In the genomic region with DNA sequence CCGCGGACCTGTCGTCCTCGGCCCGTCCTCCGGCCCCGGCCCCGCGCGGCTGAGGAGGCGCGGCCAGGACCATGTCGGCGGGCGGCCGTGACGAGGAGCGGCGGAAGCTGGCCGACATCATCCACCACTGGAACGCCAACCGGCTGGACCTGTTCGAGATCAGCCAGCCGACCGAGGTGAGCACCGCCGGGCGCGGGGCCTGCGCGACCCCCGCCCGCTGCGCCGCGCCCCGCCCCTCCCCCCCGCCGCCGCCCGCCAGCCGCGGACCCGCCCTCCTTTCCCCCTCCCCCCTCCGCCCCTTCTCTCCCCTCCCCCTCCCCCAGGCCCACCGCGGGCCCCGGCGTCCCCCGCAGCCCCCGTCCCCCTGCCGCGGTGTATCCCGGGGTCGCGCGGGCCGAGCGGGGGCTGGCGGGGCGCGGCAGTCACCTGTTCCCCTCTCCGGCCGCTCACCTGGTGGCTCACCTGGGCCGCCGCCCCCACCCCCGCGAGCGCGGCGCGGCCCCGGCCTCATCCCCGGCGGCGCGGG, we compare ENCODE assay signal across 8 cellular contexts. TPM values are rescaled to one million over a fixed set of nuclear protein-coding genes. Genes with fewer than 3 reads are reported as not detected.
A peak's percentile ranks its signal among the peaks of the same experiment; 100 is the strongest.
DNase-seq lines count a peak whose midpoint lies in the region; ATAC-seq and TF ChIP-seq lines count a peak whose summit lies in the region.

No MANE protein-coding gene starts in this region.

- H3K9me3 Mint-ChIP-seq in WTC11: no peaks in the 10 kb centered on the region

- H3K27me3 ChIP-seq in GM06990 (replicated peaks; ENCODE audit: control insufficient read depth, insufficient read depth, low read length): no peaks in the 10 kb centered on the region
- no peaks in the 10 kb centered on the region for H3K27me3 ChIP-seq in right atrium auricular region

- peaks cover 8% of the 10 kb centered on the region; the same call in 1 of the 2 replicates for H3K36me3 Mint-ChIP-seq in WTC11

- H3K27me3 Mint-ChIP-seq in WTC11 (ENCODE audit: low read depth): peaks cover 5% of the 10 kb centered on the region; the same call in 1 of the 2 replicates

- DNase-seq in GM06990 (ENCODE audit: extremely low read depth, insufficient read length) (no peak), WTC11 (ENCODE audit: low spot score) (peak; percentile 47), right atrium auricular region (ENCODE audit: low spot score) (no peak), NCI-H524 treated with DMSO at 0.1 percent for 48 hours (lab: John Stamatoyannopoulos, UW) (no peak), omental fat pad (ENCODE audit: low spot score) (no peak)
- peak; percentile 43 for DNase-seq in stimulated activated CD8-positive, alpha-beta memory T cell treated with anti-CD3 and anti-CD28 coated beads, Interleukin-4, amount 100 ng/mL, for 48 hours

- no peaks in the 10 kb centered on the region for H3K36me3 ChIP-seq in GM06990 (ENCODE audit: control insufficient read depth, insufficient read depth, low read length)
- H3K36me3 ChIP-seq in right atrium auricular region: no peaks in the 10 kb centered on the region

- H3K4me1 Mint-ChIP-seq in WTC11: peaks cover 46% of the 10 kb centered on the region

- CTCF ChIA-PET in WTC11 (lab: Charles Lee): no interaction called here

- no peak overlapping the region for H3K27ac Mint-ChIP-seq in WTC11

- no peak overlapping the region for H3K4me3 Mint-ChIP-seq in WTC11

- TF ChIP-seq CTCF in GM06990 (IDR thresholded peaks at IDR 0.05; ENCODE audit: insufficient read depth, low read length, poor library complexity, severe bottlenecking) (no peak), WTC11 (IDR thresholded peaks at IDR 0.05) (no peak), right atrium auricular region (IDR thresholded peaks at IDR 0.05) (no peak), omental fat pad (IDR thresholded peaks at IDR 0.05) (no peak)

- peak; percentile 39 for ATAC-seq in GM19438 (IDR thresholded peaks at IDR 0.05; ENCODE audit: low read depth, unreplicated experiment)
- peak; percentile 53 for ATAC-seq in HG03280 (IDR thresholded peaks at IDR 0.05; ENCODE audit: unreplicated experiment)
- ATAC-seq in WTC11: peak; percentile 14
- no peak for ATAC-seq in omental fat pad (ENCODE audit: low FRiP score)

- H3K4me3 ChIP-seq in GM06990 (replicated peaks; ENCODE audit: low read depth, low read length): peak overlapping the region; percentile 71
- H3K4me3 ChIP-seq in right atrium auricular region: peak overlapping the region; percentile 67 to 74

- H3K4me1 ChIP-seq in right atrium auricular region: peaks cover 0 to 43% of the 10 kb centered on the region in 2 donors

- H3K9me3 ChIP-seq in right atrium auricular region: no peaks in the 10 kb centered on the region

- POLR2A ChIA-PET in WTC11 (lab: Charles Lee): interaction anchor here (0.5 to 1.8 kb wide), 2 partner anchors 66 to 71 kb away, joined by 4 read pairs; no protein-coding TSS in a partner anchor

- H3K27ac ChIP-seq in right atrium auricular region: peak overlapping the region; percentile 59 to 80

TF ChIP-seq in WTC11, 78 proteins besides CTCF, POLR2A, EP300 and RAD21 (continues in another document):
- TF ChIP-seq, protein P1, sequence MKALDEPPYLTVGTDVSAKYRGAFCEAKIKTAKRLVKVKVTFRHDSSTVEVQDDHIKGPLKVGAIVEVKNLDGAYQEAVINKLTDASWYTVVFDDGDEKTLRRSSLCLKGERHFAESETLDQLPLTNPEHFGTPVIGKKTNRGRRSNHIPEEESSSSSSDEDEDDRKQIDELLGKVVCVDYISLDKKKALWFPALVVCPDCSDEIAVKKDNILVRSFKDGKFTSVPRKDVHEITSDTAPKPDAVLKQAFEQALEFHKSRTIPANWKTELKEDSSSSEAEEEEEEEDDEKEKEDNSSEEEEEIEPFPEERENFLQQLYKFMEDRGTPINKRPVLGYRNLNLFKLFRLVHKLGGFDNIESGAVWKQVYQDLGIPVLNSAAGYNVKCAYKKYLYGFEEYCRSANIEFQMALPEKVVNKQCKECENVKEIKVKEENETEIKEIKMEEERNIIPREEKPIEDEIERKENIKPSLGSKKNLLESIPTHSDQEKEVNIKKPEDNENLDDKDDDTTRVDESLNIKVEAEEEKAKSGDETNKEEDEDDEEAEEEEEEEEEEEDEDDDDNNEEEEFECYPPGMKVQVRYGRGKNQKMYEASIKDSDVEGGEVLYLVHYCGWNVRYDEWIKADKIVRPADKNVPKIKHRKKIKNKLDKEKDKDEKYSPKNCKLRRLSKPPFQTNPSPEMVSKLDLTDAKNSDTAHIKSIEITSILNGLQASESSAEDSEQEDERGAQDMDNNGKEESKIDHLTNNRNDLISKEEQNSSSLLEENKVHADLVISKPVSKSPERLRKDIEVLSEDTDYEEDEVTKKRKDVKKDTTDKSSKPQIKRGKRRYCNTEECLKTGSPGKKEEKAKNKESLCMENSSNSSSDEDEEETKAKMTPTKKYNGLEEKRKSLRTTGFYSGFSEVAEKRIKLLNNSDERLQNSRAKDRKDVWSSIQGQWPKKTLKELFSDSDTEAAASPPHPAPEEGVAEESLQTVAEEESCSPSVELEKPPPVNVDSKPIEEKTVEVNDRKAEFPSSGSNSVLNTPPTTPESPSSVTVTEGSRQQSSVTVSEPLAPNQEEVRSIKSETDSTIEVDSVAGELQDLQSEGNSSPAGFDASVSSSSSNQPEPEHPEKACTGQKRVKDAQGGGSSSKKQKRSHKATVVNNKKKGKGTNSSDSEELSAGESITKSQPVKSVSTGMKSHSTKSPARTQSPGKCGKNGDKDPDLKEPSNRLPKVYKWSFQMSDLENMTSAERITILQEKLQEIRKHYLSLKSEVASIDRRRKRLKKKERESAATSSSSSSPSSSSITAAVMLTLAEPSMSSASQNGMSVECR (CRISPR knock-in tag; IDR thresholded peaks at IDR 0.05; ENCODE audit: borderline replicate concordance): no peak
- TF ChIP-seq SP1 (CRISPR knock-in tag; conservative IDR thresholded peaks at IDR 0.05) (no peak), CBFB (CRISPR knock-in tag; IDR thresholded peaks at IDR 0.05; ENCODE audit: low read depth) (no peak), ZNF396 (CRISPR knock-in tag; IDR thresholded peaks at IDR 0.05; ENCODE audit: borderline replicate concordance) (no peak), ESRRA (CRISPR knock-in tag; IDR thresholded peaks at IDR 0.05; ENCODE audit: borderline replicate concordance) (no peak), HMGA2 (CRISPR knock-in tag; IDR thresholded peaks at IDR 0.05) (no peak), TCF7 (CRISPR knock-in tag; IDR thresholded peaks at IDR 0.05; ENCODE audit: low read depth) (no peak), FOXJ3 (CRISPR knock-in tag; IDR thresholded peaks at IDR 0.05; ENCODE audit: borderline replicate concordance) (no peak), NR1H2 (CRISPR knock-in tag; IDR thresholded peaks at IDR 0.05) (no peak)
- TF ChIP-seq, protein P2, sequence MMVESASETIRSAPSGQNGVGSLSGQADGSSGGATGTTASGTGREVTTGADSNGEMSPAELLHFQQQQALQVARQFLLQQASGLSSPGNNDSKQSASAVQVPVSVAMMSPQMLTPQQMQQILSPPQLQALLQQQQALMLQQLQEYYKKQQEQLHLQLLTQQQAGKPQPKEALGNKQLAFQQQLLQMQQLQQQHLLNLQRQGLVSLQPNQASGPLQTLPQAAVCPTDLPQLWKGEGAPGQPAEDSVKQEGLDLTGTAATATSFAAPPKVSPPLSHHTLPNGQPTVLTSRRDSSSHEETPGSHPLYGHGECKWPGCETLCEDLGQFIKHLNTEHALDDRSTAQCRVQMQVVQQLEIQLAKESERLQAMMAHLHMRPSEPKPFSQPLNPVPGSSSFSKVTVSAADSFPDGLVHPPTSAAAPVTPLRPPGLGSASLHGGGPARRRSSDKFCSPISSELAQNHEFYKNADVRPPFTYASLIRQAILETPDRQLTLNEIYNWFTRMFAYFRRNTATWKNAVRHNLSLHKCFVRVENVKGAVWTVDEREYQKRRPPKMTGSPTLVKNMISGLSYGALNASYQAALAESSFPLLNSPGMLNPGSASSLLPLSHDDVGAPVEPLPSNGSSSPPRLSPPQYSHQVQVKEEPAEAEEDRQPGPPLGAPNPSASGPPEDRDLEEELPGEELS (CRISPR knock-in tag; IDR thresholded peaks at IDR 0.05): no peak
- TF ChIP-seq, protein P3, sequence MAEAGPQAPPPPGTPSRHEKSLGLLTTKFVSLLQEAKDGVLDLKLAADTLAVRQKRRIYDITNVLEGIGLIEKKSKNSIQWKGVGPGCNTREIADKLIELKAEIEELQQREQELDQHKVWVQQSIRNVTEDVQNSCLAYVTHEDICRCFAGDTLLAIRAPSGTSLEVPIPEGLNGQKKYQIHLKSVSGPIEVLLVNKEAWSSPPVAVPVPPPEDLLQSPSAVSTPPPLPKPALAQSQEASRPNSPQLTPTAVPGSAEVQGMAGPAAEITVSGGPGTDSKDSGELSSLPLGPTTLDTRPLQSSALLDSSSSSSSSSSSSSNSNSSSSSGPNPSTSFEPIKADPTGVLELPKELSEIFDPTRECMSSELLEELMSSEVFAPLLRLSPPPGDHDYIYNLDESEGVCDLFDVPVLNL (CRISPR knock-in tag; IDR thresholded peaks at IDR 0.05; ENCODE audit: borderline replicate concordance, low read depth): no peak
- TF ChIP-seq, protein P4, sequence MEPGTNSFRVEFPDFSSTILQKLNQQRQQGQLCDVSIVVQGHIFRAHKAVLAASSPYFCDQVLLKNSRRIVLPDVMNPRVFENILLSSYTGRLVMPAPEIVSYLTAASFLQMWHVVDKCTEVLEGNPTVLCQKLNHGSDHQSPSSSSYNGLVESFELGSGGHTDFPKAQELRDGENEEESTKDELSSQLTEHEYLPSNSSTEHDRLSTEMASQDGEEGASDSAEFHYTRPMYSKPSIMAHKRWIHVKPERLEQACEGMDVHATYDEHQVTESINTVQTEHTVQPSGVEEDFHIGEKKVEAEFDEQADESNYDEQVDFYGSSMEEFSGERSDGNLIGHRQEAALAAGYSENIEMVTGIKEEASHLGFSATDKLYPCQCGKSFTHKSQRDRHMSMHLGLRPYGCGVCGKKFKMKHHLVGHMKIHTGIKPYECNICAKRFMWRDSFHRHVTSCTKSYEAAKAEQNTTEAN (CRISPR knock-in tag; IDR thresholded peaks at IDR 0.05): no peak

RNA-seq across cellular contexts. Expression of a gene that starts 0.4 kb away (rescaled TPM):
- total RNA-seq in WTC11 (2021) (181 to 182 TPM (median 182 TPM) in 3 replicates), right atrium auricular region (10 to 100 TPM; 51.6 to 51.8 TPM), omental fat pad (100 to 1,000 TPM; 114 to 166 (median 125) TPM)

Comparison
In these comparisons a context has a peak if more than half of its experiments do, and no peak if none do; other contexts are left out.
1. DNase-seq: peak in WTC11 (single experiment) and stimulated activated CD8-positive, alpha-beta memory T cell treated with anti-CD3 and anti-CD28 coated beads, Interleukin-4, amount 100 ng/mL, for 48 hours (single experiment); none in GM06990 (single experiment), right atrium auricular region (single experiment), NCI-H524 treated with DMSO at 0.1 percent for 48 hours (single experiment) and omental fat pad (single experiment).